ENCODE assay signal across 13 cellular contexts in genomic region chrX:22950278-22951266, GRCh38. TPM values are rescaled to one million over a fixed set of nuclear protein-coding genes. Genes with fewer than 3 reads are reported as not detected.
A peak's percentile ranks its signal among the peaks of the same experiment; 100 is the strongest.
DNase-seq lines count a peak whose midpoint lies in the region; ATAC-seq, FAIRE-seq and TF ChIP-seq lines count a peak whose summit lies in the region.
"Had no signal": no experiment of that assay in that cellular context is flagged by ENCODE, and none has a peak within 500 bp of the region (broad histone marks: within the 10 kb centered on the region; RNA-seq: fewer than 3 reads in every experiment).

No MANE protein-coding gene starts in this region.

- WGBS in small intestine, 3 donors, result 64 to 72% (median 64%) methylated on average over 5 of the region's 5 CpGs

- H3K4me1 ChIP-seq in small intestine (ENCODE audit: control insufficient read depth in 2 of 2, insufficient read depth in 1 of 2, low read depth in 1 of 2, low read length in 1 of 2) (no peaks in the 10 kb centered on the region), right atrium auricular region (no peaks in the 10 kb centered on the region)

- ATAC-seq in GM18511 (IDR thresholded peaks at IDR 0.05; ENCODE audit: unreplicated experiment) (peak; percentile 63), esophagus mucosa (peak; percentile 57), HG02981 (IDR thresholded peaks at IDR 0.05; ENCODE audit: unreplicated experiment) (no peak)
- no peak for ATAC-seq in activated CD4-positive, alpha-beta T cell treated with anti-CD3 and anti-CD28 coated beads for 36 hours

- no peak overlapping the region for H3K4me3 ChIP-seq in small intestine (ENCODE audit: low read depth in 1 of 2, low read length in 2 of 2)
- H3K4me3 ChIP-seq in right atrium auricular region, result no peak overlapping the region

- no peaks in the 10 kb centered on the region for H3K9me3 Mint-ChIP-seq in activated CD4-positive, alpha-beta T cell treated with anti-CD3 and anti-CD28 coated beads for 36 hours (ENCODE audit: low read depth)
- H3K9me3 Mint-ChIP-seq: T-helper 1 cell treated with Interleukin-12 subunit alpha and Interleukin-12 subunit beta and Interleukin-4 antibody, amounts not matched to agents 30 μg/mL and 1 μg/mL, for 36 hours had no signal

- DNase-seq in RWPE1 (ENCODE audit: low spot score) (peak; percentile 46), small intestine (peak; percentile 0), right atrium auricular region (ENCODE audit: low spot score) (no peak), NCI-H69 (lab: John Stamatoyannopoulos, UW) (no peak)
- no peak for DNase-seq in activated CD4-positive, alpha-beta T cell treated with anti-CD3 and anti-CD28 coated beads for 36 hours
- DNase-seq: hippocampal formation, NCI-H1048, occipital lobe had no signal

- no peak for FAIRE-seq in small intestine (lab: Jason Lieb, UNC)
- FAIRE-seq: GM12892 had no signal

- no peak overlapping the region for H3K4me3 Mint-ChIP-seq in activated CD4-positive, alpha-beta T cell treated with anti-CD3 and anti-CD28 coated beads for 36 hours
- H3K4me3 Mint-ChIP-seq: T-helper 1 cell treated with Interleukin-12 subunit alpha and Interleukin-12 subunit beta and Interleukin-4 antibody, amounts not matched to agents 30 μg/mL and 1 μg/mL, for 36 hours had no signal

- no peaks in the 10 kb centered on the region for H3K27me3 Mint-ChIP-seq in activated CD4-positive, alpha-beta T cell treated with anti-CD3 and anti-CD28 coated beads for 36 hours

- no peaks in the 10 kb centered on the region for H3K36me3 Mint-ChIP-seq in activated CD4-positive, alpha-beta T cell treated with anti-CD3 and anti-CD28 coated beads for 36 hours (ENCODE audit: low read depth)

- CTCF ChIA-PET in RWPE1 (lab: Yijun Ruan, JAX), result interaction anchor here (0.7 kb wide), 1 partner anchor 129 kb away, joined by 3 read pairs; no protein-coding TSS in a partner anchor
- CTCF ChIA-PET in activated CD4-positive, alpha-beta T cell treated with anti-CD3 and anti-CD28 coated beads for 36 hours (lab: Charles Lee), result no interaction called here

- no peak overlapping the region for H3K27ac Mint-ChIP-seq in activated CD4-positive, alpha-beta T cell treated with anti-CD3 and anti-CD28 coated beads for 36 hours
- H3K27ac Mint-ChIP-seq: T-helper 1 cell treated with Interleukin-12 subunit alpha and Interleukin-12 subunit beta and Interleukin-4 antibody, amounts not matched to agents 30 μg/mL and 1 μg/mL, for 36 hours had no signal

- intact Hi-C loops in activated CD4-positive, alpha-beta T cell treated with anti-CD3 and anti-CD28 coated beads for 36 hours (cut with DNase I, micrococcal nuclease), result no loop called here

- no peaks in the 10 kb centered on the region for H3K36me3 ChIP-seq in small intestine (ENCODE audit: control insufficient read depth in 2 of 2, insufficient read depth in 2 of 2, low read length in 2 of 2)
- H3K36me3 ChIP-seq in right atrium auricular region, result no peaks in the 10 kb centered on the region

- H3K27ac ChIP-seq in RWPE1 (no peak overlapping the region), small intestine (ENCODE audit: low read depth in 1 of 2, low read length in 1 of 2) (no peak overlapping the region), right atrium auricular region (no peak overlapping the region)

- no peaks in the 10 kb centered on the region for H3K4me1 Mint-ChIP-seq in activated CD4-positive, alpha-beta T cell treated with anti-CD3 and anti-CD28 coated beads for 36 hours

- H3K9me3 ChIP-seq in small intestine (ENCODE audit: control insufficient read depth, low read depth), result no peaks in the 10 kb centered on the region
- H3K9me3 ChIP-seq in right atrium auricular region, result no peaks in the 10 kb centered on the region

- no peaks in the 10 kb centered on the region for H3K27me3 ChIP-seq in small intestine (ENCODE audit: control insufficient read depth in 2 of 2, insufficient read depth in 2 of 2, low read length in 2 of 2)
- H3K27me3 ChIP-seq in right atrium auricular region, result no peaks in the 10 kb centered on the region

- POLR2A ChIA-PET in RWPE1 (lab: Yijun Ruan, JAX; ENCODE audit: low non-redundant PET), result no interaction called here
- POLR2A ChIA-PET in activated CD4-positive, alpha-beta T cell treated with anti-CD3 and anti-CD28 coated beads for 36 hours (lab: Charles Lee), result no interaction called here

- TF ChIP-seq CTCF in RWPE1 (conservative IDR thresholded peaks at IDR 0.05; ENCODE audit: low read depth), result no peak
- TF ChIP-seq CTCF in right atrium auricular region (IDR thresholded peaks at IDR 0.05), result no peak

RNA-seq across cellular contexts. Expression of gene DDX53, which starts 49.2 kb away (rescaled TPM):
- total RNA-seq in esophagus mucosa (not detected), right atrium auricular region (not detected)
- polyA plus RNA-seq in small intestine, result not detected
- total RNA-seq in activated CD4-positive, alpha-beta T cell treated with anti-CD3 and anti-CD28 coated beads for 36 hours, result not detected
- total RNA-seq: occipital lobe had no signal

Comparison
In these comparisons a context has a peak if more than half of its experiments do, and no peak if none do; other contexts are left out.
1. ATAC-seq: peak in GM18511 (single experiment) and esophagus mucosa (single experiment); none in HG02981 (single experiment) and activated CD4-positive, alpha-beta T cell treated with anti-CD3 and anti-CD28 coated beads for 36 hours (single experiment).
2. DNase-seq: peak in RWPE1 (single experiment) and small intestine (single experiment); none in right atrium auricular region (single experiment), activated CD4-positive, alpha-beta T cell treated with anti-CD3 and anti-CD28 coated beads for 36 hours (single experiment) and NCI-H69 (single experiment).